2 cellular contexts compared by ENCODE assay signal in genomic region chr7:138458576-138459234, GRCh38.
TF ChIP-seq lines count a peak whose summit lies in the region.

No MANE protein-coding gene starts in this region.

TF ChIP-seq in HCT116, 20 proteins besides CTCF, POLR2A, EP300 and RAD21:
- TF ChIP-seq YY1 (IDR thresholded peaks at IDR 0.05; ENCODE audit: extremely low read depth, insufficient replicate concordance, low read depth, low read length) (no peak), MAX (IDR thresholded peaks at IDR 0.05) (no peak), CBX3 (IDR thresholded peaks at IDR 0.05; ENCODE audit: low read depth) (no peak), CEBPB (IDR thresholded peaks at IDR 0.05; ENCODE audit: low read depth) (no peak)
TF ChIP-seq in HCT116: peak in this region for 0.

TF ChIP-seq in K562, 482 proteins besides CTCF, POLR2A, EP300 and RAD21 (continued from another document):
- TF ChIP-seq SPI1 (IDR thresholded peaks at IDR 0.05; ENCODE audit: borderline replicate concordance, low read depth, low read length) = no peak
- 0 out of 2 replicates have a peak, but pooled peaks have one; percentile 9 for TF ChIP-seq ZBTB33 (CRISPR knock-in tag; IDR thresholded peaks at IDR 0.05)
- no peak for TF ChIP-seq KDM2B (CRISPR knock-in tag; IDR thresholded peaks at IDR 0.05)
- TF ChIP-seq POLR2H (tag; IDR thresholded peaks at IDR 0.05; ENCODE audit: low read depth) = no peak
- TF ChIP-seq ZNF347 (CRISPR knock-in tag; IDR thresholded peaks at IDR 0.05; ENCODE audit: low read depth) = no peak
- TF ChIP-seq E2F3 (CRISPR knock-in tag; IDR thresholded peaks at IDR 0.05) = no peak
- TF ChIP-seq HNRNPK (IDR thresholded peaks at IDR 0.05; ENCODE audit: low read depth, low read length, poor library complexity, severe bottlenecking) = peak; percentile 13
- TF ChIP-seq PYGO2 (tag; IDR thresholded peaks at IDR 0.05) = no peak
- no peak for TF ChIP-seq RREB1 (CRISPR knock-in tag; IDR thresholded peaks at IDR 0.05)
- TF ChIP-seq BCOR (IDR thresholded peaks at IDR 0.05) = no peak
- no peak for TF ChIP-seq MED1 (CRISPR knock-in tag; IDR thresholded peaks at IDR 0.05; ENCODE audit: borderline replicate concordance)
